In genomic region chr6:10381830-10382208, GRCh38 we compare ENCODE assay signal across 1 cellular context.
TF ChIP-seq lines count a peak whose summit lies in the region.

No MANE protein-coding gene starts in this region.

TF ChIP-seq in WTC11, 78 proteins besides CTCF, POLR2A, EP300 and RAD21 (continued from another document):
- TF ChIP-seq ARID4B (CRISPR knock-in tag; IDR thresholded peaks at IDR 0.05; ENCODE audit: borderline replicate concordance) = no peak
- no peak for TF ChIP-seq JAZF1 (CRISPR knock-in tag; IDR thresholded peaks at IDR 0.05)
- TF ChIP-seq, protein P1, sequence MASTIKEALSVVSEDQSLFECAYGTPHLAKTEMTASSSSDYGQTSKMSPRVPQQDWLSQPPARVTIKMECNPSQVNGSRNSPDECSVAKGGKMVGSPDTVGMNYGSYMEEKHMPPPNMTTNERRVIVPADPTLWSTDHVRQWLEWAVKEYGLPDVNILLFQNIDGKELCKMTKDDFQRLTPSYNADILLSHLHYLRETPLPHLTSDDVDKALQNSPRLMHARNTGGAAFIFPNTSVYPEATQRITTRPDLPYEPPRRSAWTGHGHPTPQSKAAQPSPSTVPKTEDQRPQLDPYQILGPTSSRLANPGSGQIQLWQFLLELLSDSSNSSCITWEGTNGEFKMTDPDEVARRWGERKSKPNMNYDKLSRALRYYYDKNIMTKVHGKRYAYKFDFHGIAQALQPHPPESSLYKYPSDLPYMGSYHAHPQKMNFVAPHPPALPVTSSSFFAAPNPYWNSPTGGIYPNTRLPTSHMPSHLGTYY (CRISPR knock-in tag; IDR thresholded peaks at IDR 0.05) = no peak
- no peak for TF ChIP-seq IRF1 (CRISPR knock-in tag; IDR thresholded peaks at IDR 0.05)
- TF ChIP-seq ZNF396 (CRISPR knock-in tag; IDR thresholded peaks at IDR 0.05; ENCODE audit: borderline replicate concordance) = no peak
- no peak for TF ChIP-seq ATF1 (CRISPR knock-in tag; IDR thresholded peaks at IDR 0.05)
- TF ChIP-seq RELA (CRISPR knock-in tag; IDR thresholded peaks at IDR 0.05; ENCODE audit: borderline replicate concordance) = no peak
- no peak for TF ChIP-seq FOXP4 (CRISPR knock-in tag; IDR thresholded peaks at IDR 0.05)
- TF ChIP-seq GRHL2 (CRISPR knock-in tag; IDR thresholded peaks at IDR 0.05; ENCODE audit: insufficient replicate concordance, severe bottlenecking) = no peak
